Comparison of ENCODE assay signal across 17 cellular contexts in the genomic region with DNA sequence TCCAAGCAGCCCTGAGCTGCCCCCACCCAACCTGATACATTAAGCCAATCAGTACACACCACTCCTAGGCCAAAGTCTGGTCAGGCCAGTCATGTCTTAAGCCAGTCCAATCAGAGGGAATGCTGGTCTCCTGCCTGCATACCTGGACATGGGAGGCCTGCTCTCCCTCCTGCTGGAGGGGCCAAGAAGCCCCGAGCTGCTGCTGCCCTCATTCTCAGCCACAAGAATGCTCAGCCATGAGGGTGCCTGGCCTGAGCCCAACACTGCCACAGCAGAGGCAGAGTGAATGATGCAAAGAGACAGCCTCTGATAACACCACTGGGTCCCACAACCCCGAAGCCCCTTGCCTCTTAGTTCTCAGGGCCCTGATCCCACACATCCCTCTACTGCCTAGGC. TPM values are rescaled to one million over a fixed set of nuclear protein-coding genes. Genes with fewer than 3 reads are reported as not detected.
DNase-seq lines count a peak whose midpoint lies in the region; ATAC-seq, FAIRE-seq and TF ChIP-seq lines count a peak whose summit lies in the region.
"Had no signal": no experiment of that assay in that cellular context is flagged by ENCODE, and none has a peak within 500 bp of the region (broad histone marks: within the 10 kb centered on the region; RNA-seq: fewer than 3 reads in every experiment).

No MANE protein-coding gene starts in this region.

- peak overlapping the region; percentile 56 for H3K4me2 ChIP-seq in HepG2 (ENCODE audit: low read depth, low read length)
- no peak overlapping the region for H3K4me2 ChIP-seq in hepatocyte

- CTCF ChIA-PET in HepG2 (lab: Yijun Ruan, JAX; ENCODE audit: low intra/inter-chr PET ratio, low total read pairs) = no interaction called here

- TF ChIP-seq POLR2A in HepG2 (IDR thresholded peaks at IDR 0.05; ENCODE audit: insufficient read depth in 1 of 2, low read depth in 2 of 2, low read length in 2 of 2) (no peak), right lobe of liver (IDR thresholded peaks at IDR 0.05) (no peak), esophagus squamous epithelium (IDR thresholded peaks at IDR 0.05) (no peak)

- H4K20me1 ChIP-seq in HepG2 (ENCODE audit: insufficient read depth, low read length) (peaks cover 3% of the 10 kb centered on the region), hepatocyte (ENCODE audit: insufficient read depth, poor library complexity, severe bottlenecking) (no peaks in the 10 kb centered on the region)

- H3K9me3 ChIP-seq in HepG2 (ENCODE audit: low read length) (no peaks in the 10 kb centered on the region), right lobe of liver (no peaks in the 10 kb centered on the region), RWPE2 (ENCODE audit: severe bottlenecking) (no peaks in the 10 kb centered on the region), hepatocyte (ENCODE audit: low read depth) (no peaks in the 10 kb centered on the region), esophagus squamous epithelium (no peaks in the 10 kb centered on the region)

- TF ChIP-seq EP300 in HepG2 (IDR thresholded peaks at IDR 0.05; ENCODE audit: low read depth in 2 of 2, low read length in 2 of 2) (no peak), HepG2 (CRISPR knock-in tag; IDR thresholded peaks at IDR 0.05; ENCODE audit: borderline replicate concordance) (no peak)

- H2AFZ ChIP-seq in HepG2 (ENCODE audit: low read length) (no peak overlapping the region), hepatocyte (no peak overlapping the region)

- WGBS in HepG2 (ENCODE audit: low lambda C conversion rate) = 0% methylated on average over 1 of the region's 2 CpGs
- WGBS in right lobe of liver (ENCODE audit: insufficient coverage, low coverage, low lambda C conversion rate, missing lambda C conversion rate) = no CpG with 5 or more reads among the region's 2 CpGs
- WGBS in hepatocyte (ENCODE audit: low lambda C conversion rate, missing lambda C conversion rate) = 60% methylated on average over 2 of the region's 2 CpGs
- 75% methylated on average over 1 of the region's 2 CpGs; no CpG with 5 or more reads in 1 of the 2 donors for WGBS in esophagus squamous epithelium, 2 donors

- POLR2A ChIA-PET in HepG2 (lab: Yijun Ruan, JAX) = no interaction called here

- FAIRE-seq in HepG2 (lab: Jason Lieb, UNC) (no peak), urothelium cell line (lab: Jason Lieb, UNC) (no peak)
- FAIRE-seq: GM12892 had no signal

- H3K79me2 ChIP-seq in HepG2 (ENCODE audit: insufficient read depth, low read length) (no peaks in the 10 kb centered on the region), hepatocyte (no peaks in the 10 kb centered on the region)

- H3K4me1 ChIP-seq in HepG2 (ENCODE audit: insufficient read depth, low read length) = peaks cover 22% of the 10 kb centered on the region
- H3K4me1 ChIP-seq in right lobe of liver = no peaks in the 10 kb centered on the region
- peaks cover 19% of the 10 kb centered on the region for H3K4me1 ChIP-seq in RWPE2 (ENCODE audit: insufficient read depth, poor library complexity, severe bottlenecking)
- peaks cover 7% of the 10 kb centered on the region for H3K4me1 ChIP-seq in hepatocyte (ENCODE audit: insufficient read depth)
- peaks cover 0 to 23% (median 0%) of the 10 kb centered on the region in 3 donors for H3K4me1 ChIP-seq in esophagus squamous epithelium

- H3K4me3 ChIP-seq in HepG2 (replicated peaks in 1 of 3; ENCODE audit: insufficient read depth in 1 of 3, low read depth in 2 of 3, low read length in 3 of 3) (peak overlapping the region in 1 of 3 experiments; percentile 20; a peak in 1 of 6 replicates), right lobe of liver (no peak overlapping the region), RWPE2 (ENCODE audit: severe bottlenecking) (no peak overlapping the region), hepatocyte (no peak overlapping the region), esophagus squamous epithelium (no peak overlapping the region)
- H3K4me3 ChIP-seq: coronary artery, lung had no signal

- TF ChIP-seq RAD21 in HepG2 (CRISPR knock-in tag; IDR thresholded peaks at IDR 0.05) = no peak

- no peak for DNase-seq in HepG2 (ENCODE audit: low spot score)
- no peak for DNase-seq in right lobe of liver
- DNase-seq in RWPE2 (ENCODE audit: low spot score) = no peak
- DNase-seq in hepatocyte (ENCODE audit: low spot score) = no peak
- peak; percentile 54 for DNase-seq in urothelium cell line (ENCODE audit: low spot score)
- DNase-seq in esophagus squamous epithelium (lab: John Stamatoyannopoulos, UW) = no peak
- DNase-seq in GOT3 (lab: John Stamatoyannopoulos, UW) = no peak
- no peak for DNase-seq in AG08395 (ENCODE audit: low spot score)
- DNase-seq: activated CD8-positive, alpha-beta T cell treated with anti-CD3 and anti-CD28 coated beads, Interleukin-2, amount 10 ng/mL, durations not matched to agents 7 days and 5 days; amniotic stem cell; GDM1; natural killer cell; NCI-H524; WERI-Rb-1 had no signal

- intact Hi-C loops in HepG2 (cut with micrococcal nuclease; ENCODE audit: unreplicated experiment) (no loop called here), right lobe of liver (cut with DNase I) (no loop called here), esophagus squamous epithelium (cut with DNase I) (no loop called here)

- ATAC-seq in HepG2 (peak; percentile 12), right lobe of liver (no peak), RWPE2 (ENCODE audit: low read depth) (peak; percentile 26)
- ATAC-seq: activated CD8-positive, alpha-beta T cell treated with anti-CD3 and anti-CD28 coated beads, Interleukin-2, amount 10 ng/mL, durations not matched to agents 7 days and 5 days; natural killer cell had no signal

- H3K27ac ChIP-seq in HepG2 (ENCODE audit: extremely low read length, insufficient read depth, low read length) = no peak overlapping the region
- H3K27ac ChIP-seq in right lobe of liver = no peak overlapping the region
- H3K27ac ChIP-seq in RWPE2 (ENCODE audit: poor library complexity, severe bottlenecking) = peak overlapping the region; percentile 63
- H3K27ac ChIP-seq in hepatocyte = peak overlapping the region; percentile 38
- H3K27ac ChIP-seq in esophagus squamous epithelium = no peak overlapping the region
- H3K27ac ChIP-seq: coronary artery, WERI-Rb-1 had no signal

- H3K27me3 ChIP-seq in HepG2 (ENCODE audit: control insufficient read depth in 1 of 2, insufficient read depth in 2 of 2, low read length in 2 of 2) = peaks cover 20 to 60% of the 10 kb centered on the region in 2 experiments
- H3K27me3 ChIP-seq in right lobe of liver = no peaks in the 10 kb centered on the region
- no peaks in the 10 kb centered on the region for H3K27me3 ChIP-seq in RWPE2 (ENCODE audit: insufficient read depth, poor library complexity, severe bottlenecking)
- H3K27me3 ChIP-seq in hepatocyte = peaks cover 3% of the 10 kb centered on the region
- peaks cover 0 to 67% (median 4%) of the 10 kb centered on the region in 4 donors for H3K27me3 ChIP-seq in esophagus squamous epithelium

- BruUV-seq in HepG2 (replicated peaks; lab: Mats Ljungman, UMichigan) = no TSS peak

- in situ Hi-C loops in HepG2 (cut with HindIII; ENCODE audit: extremely low pct_ligation_motif_present, low pct_unique_long_range_greater_than_20kb) = no loop called here

- TF ChIP-seq CTCF in HepG2 (CRISPR knock-in tag; IDR thresholded peaks at IDR 0.05) (no peak), right lobe of liver (IDR thresholded peaks at IDR 0.05) (no peak), RWPE2 (IDR thresholded peaks at IDR 0.05; ENCODE audit: poor library complexity, severe bottlenecking) (no peak), hepatocyte (IDR thresholded peaks at IDR 0.05; ENCODE audit: poor library complexity) (no peak), esophagus squamous epithelium (IDR thresholded peaks at IDR 0.05) (no peak)

- H3K36me3 ChIP-seq in HepG2 (replicated peaks in 1 of 2; ENCODE audit: control insufficient read depth in 1 of 2, insufficient read depth in 2 of 2, low read length in 2 of 2) (no peaks in the 10 kb centered on the region), right lobe of liver (no peaks in the 10 kb centered on the region), RWPE2 (ENCODE audit: low read depth) (no peaks in the 10 kb centered on the region), hepatocyte (replicated peaks; ENCODE audit: insufficient read depth, low read depth) (no peaks in the 10 kb centered on the region), esophagus squamous epithelium (no peaks in the 10 kb centered on the region)

- H3K9ac ChIP-seq in HepG2 (ENCODE audit: insufficient read depth, low read depth, low read length) = no peak overlapping the region

- no peaks in the 10 kb centered on the region for H3K9me2 ChIP-seq in hepatocyte (replicated peaks; ENCODE audit: insufficient read depth)

RNA-seq across cellular contexts. Expression of a gene that starts 23.0 kb away (rescaled TPM):
- total RNA-seq in HepG2 (2016; rRNA removed; fragmentation: Illumina TruSeq; extraction: Trizol) (0.02 TPM in 1 of 2 replicates, not detected in the other), right lobe of liver (not detected), hepatocyte (0.08 and 0.13 TPM in 2 replicates), esophagus squamous epithelium (under 1 TPM in 2 of 4 donors, not detected in 2; 0.38 to 0.62 TPM)
- total RNA-seq in HepG2 (2016; cell fraction: cytosol; rRNA removed; fragmentation: Illumina TruSeq; extraction: Trizol; ENCODE audit: low read depth) = not detected in 2 replicates
- 0.11 TPM in 1 of 2 replicates, not detected in the other for total RNA-seq in HepG2 (2016; cell fraction: insoluble cytoplasmic fraction; rRNA removed; fragmentation: Illumina TruSeq; extraction: Trizol)
- total RNA-seq in HepG2 (2016; cell fraction: membrane; rRNA removed; fragmentation: Illumina TruSeq; extraction: Trizol) = not detected in 2 replicates
- 0.09 TPM in 1 of 2 replicates, not detected in the other for total RNA-seq in HepG2 (2016; cell fraction: nucleus; rRNA removed; fragmentation: Illumina TruSeq; extraction: Trizol)
- polyA plus RNA-seq in HepG2 (2011; rRNA removed) (0.09 and 0.21 TPM in 2 replicates), hepatocyte (0.18 TPM in 1 of 2 replicates, not detected in the other)
- polyA plus RNA-seq in HepG2 (2011; cell fraction: cytosol; rRNA removed) = 0.03 TPM in 1 of 2 replicates, not detected in the other
- 0.42 and 0.51 TPM in 2 replicates for polyA plus RNA-seq in HepG2 (2011; cell fraction: nucleus; rRNA removed)
- polyA plus RNA-seq in HepG2 (2012) = 0.03 and 0.05 TPM in 2 replicates
- polyA plus RNA-seq in HepG2 (2016; cell fraction: cytosol; fragmentation: Illumina TruSeq; extraction: Trizol; ENCODE audit: low read depth) = not detected in 2 replicates
- polyA plus RNA-seq in HepG2 (2016; cell fraction: insoluble cytoplasmic fraction; fragmentation: Illumina TruSeq; extraction: Trizol; ENCODE audit: low read depth) = not detected in 2 replicates
- polyA plus RNA-seq in HepG2 (2016; cell fraction: membrane; fragmentation: Illumina TruSeq; extraction: Trizol; ENCODE audit: low read depth) = not detected in 2 replicates
- 0.10 and 0.29 TPM in 2 replicates for polyA plus RNA-seq in HepG2 (2016; cell fraction: nucleus; fragmentation: Illumina TruSeq; extraction: Trizol; ENCODE audit: insufficient read depth, low read depth)
- polyA minus RNA-seq in HepG2 (2011; rRNA and poly(A)+ RNA removed; ENCODE audit: low replicate concordance) = 0.10 and 0.56 TPM in 2 replicates
- not detected in 2 replicates for polyA minus RNA-seq in HepG2 (2011; cell fraction: cytosol; rRNA and poly(A)+ RNA removed)
- polyA minus RNA-seq in HepG2 (2011; cell fraction: nucleus; rRNA and poly(A)+ RNA removed) = 0.13 and 0.50 TPM in 2 replicates

RNA-seq across cellular contexts. Expression of a gene that starts 42.3 kb away (rescaled TPM):
- total RNA-seq in HepG2 (2016; rRNA removed; fragmentation: Illumina TruSeq; extraction: Trizol) (545 and 787 TPM in 2 replicates), right lobe of liver (100 to 1,000 TPM in 4 of 6 experiments, 10 to 100 TPM in 2; 45.4 to 156 (median 134) TPM), hepatocyte (168 and 188 TPM in 2 replicates), esophagus squamous epithelium (100 to 1,000 TPM in 3 of 4 donors, 10 to 100 TPM in 1; 75.5 to 237 (median 192) TPM)
- 342 and 387 TPM in 2 replicates for total RNA-seq in HepG2 (2016; cell fraction: cytosol; rRNA removed; fragmentation: Illumina TruSeq; extraction: Trizol; ENCODE audit: low read depth)
- total RNA-seq in HepG2 (2016; cell fraction: insoluble cytoplasmic fraction; rRNA removed; fragmentation: Illumina TruSeq; extraction: Trizol) = 525 and 788 TPM in 2 replicates
- total RNA-seq in HepG2 (2016; cell fraction: membrane; rRNA removed; fragmentation: Illumina TruSeq; extraction: Trizol) = 707 and 829 TPM in 2 replicates
- total RNA-seq in HepG2 (2016; cell fraction: nucleus; rRNA removed; fragmentation: Illumina TruSeq; extraction: Trizol) = 180 and 186 TPM in 2 replicates
- polyA plus RNA-seq in HepG2 (2011; rRNA removed) (146 and 214 TPM in 2 replicates), hepatocyte (103 and 115 TPM in 2 replicates)
- polyA plus RNA-seq in HepG2 (2011; cell fraction: cytosol; rRNA removed) = 92.5 and 127 TPM in 2 replicates
- 29.2 and 40.5 TPM in 2 replicates for polyA plus RNA-seq in HepG2 (2011; cell fraction: nucleus; rRNA removed)
- polyA plus RNA-seq in HepG2 (2012) = 1,228 and 1,771 TPM in 2 replicates
- 1,048 and 1,064 TPM in 2 replicates for polyA plus RNA-seq in HepG2 (2016; cell fraction: cytosol; fragmentation: Illumina TruSeq; extraction: Trizol; ENCODE audit: low read depth)
- 1,078 and 1,177 TPM in 2 replicates for polyA plus RNA-seq in HepG2 (2016; cell fraction: insoluble cytoplasmic fraction; fragmentation: Illumina TruSeq; extraction: Trizol; ENCODE audit: low read depth)
- 1,296 and 1,373 TPM in 2 replicates for polyA plus RNA-seq in HepG2 (2016; cell fraction: membrane; fragmentation: Illumina TruSeq; extraction: Trizol; ENCODE audit: low read depth)
- polyA plus RNA-seq in HepG2 (2016; cell fraction: nucleus; fragmentation: Illumina TruSeq; extraction: Trizol; ENCODE audit: insufficient read depth, low read depth) = 473 and 475 TPM in 2 replicates
- 12.9 and 31.5 TPM in 2 replicates for polyA minus RNA-seq in HepG2 (2011; rRNA and poly(A)+ RNA removed; ENCODE audit: low replicate concordance)
- polyA minus RNA-seq in HepG2 (2011; cell fraction: cytosol; rRNA and poly(A)+ RNA removed) = 48.1 and 62.3 TPM in 2 replicates
- 53.2 and 59.9 TPM in 2 replicates for polyA minus RNA-seq in HepG2 (2011; cell fraction: nucleus; rRNA and poly(A)+ RNA removed)

RNA-seq across cellular contexts. Expression of a gene that starts 48.8 kb away (rescaled TPM):
- total RNA-seq in HepG2 (2016; rRNA removed; fragmentation: Illumina TruSeq; extraction: Trizol) = 1.7 and 9.8 TPM in 2 replicates
- 2.0 and 3.0 TPM in 2 replicates for total RNA-seq in HepG2 (2016; cell fraction: cytosol; rRNA removed; fragmentation: Illumina TruSeq; extraction: Trizol; ENCODE audit: low read depth)
- 2.1 and 8.9 TPM in 2 replicates for total RNA-seq in HepG2 (2016; cell fraction: insoluble cytoplasmic fraction; rRNA removed; fragmentation: Illumina TruSeq; extraction: Trizol)
- 2.4 and 2.5 TPM in 2 replicates for total RNA-seq in HepG2 (2016; cell fraction: membrane; rRNA removed; fragmentation: Illumina TruSeq; extraction: Trizol)
- 14.8 and 17.7 TPM in 2 replicates for total RNA-seq in HepG2 (2016; cell fraction: nucleus; rRNA removed; fragmentation: Illumina TruSeq; extraction: Trizol)
- polyA plus RNA-seq in HepG2 (2011; rRNA removed) = 15.9 and 17.9 TPM in 2 replicates
- 3.1 and 5.5 TPM in 2 replicates for polyA plus RNA-seq in HepG2 (2011; cell fraction: cytosol; rRNA removed)
- 282 and 411 TPM in 2 replicates for polyA plus RNA-seq in HepG2 (2011; cell fraction: nucleus; rRNA removed)
- polyA plus RNA-seq in HepG2 (2012) = 3.9 and 4.0 TPM in 2 replicates
- 0.45 and 0.62 TPM in 2 replicates for polyA plus RNA-seq in HepG2 (2016; cell fraction: cytosol; fragmentation: Illumina TruSeq; extraction: Trizol; ENCODE audit: low read depth)
- polyA plus RNA-seq in HepG2 (2016; cell fraction: insoluble cytoplasmic fraction; fragmentation: Illumina TruSeq; extraction: Trizol; ENCODE audit: low read depth) = 1.8 and 3.9 TPM in 2 replicates
- 0.85 and 1.2 TPM in 2 replicates for polyA plus RNA-seq in HepG2 (2016; cell fraction: membrane; fragmentation: Illumina TruSeq; extraction: Trizol; ENCODE audit: low read depth)
- polyA plus RNA-seq in HepG2 (2016; cell fraction: nucleus; fragmentation: Illumina TruSeq; extraction: Trizol; ENCODE audit: insufficient read depth, low read depth) = 47.0 and 48.9 TPM in 2 replicates
- 16.5 and 27.5 TPM in 2 replicates for polyA minus RNA-seq in HepG2 (2011; rRNA and poly(A)+ RNA removed; ENCODE audit: low replicate concordance)
- 2.5 TPM in 2 replicates for polyA minus RNA-seq in HepG2 (2011; cell fraction: cytosol; rRNA and poly(A)+ RNA removed)
- polyA minus RNA-seq in HepG2 (2011; cell fraction: nucleus; rRNA and poly(A)+ RNA removed) = 30.0 and 38.2 TPM in 2 replicates
- 10 to 100 TPM in 5 of 6 experiments, 1 to 10 TPM in 1; 8.4 to 20.5 (median 14.4) TPM for total RNA-seq in right lobe of liver
- total RNA-seq in hepatocyte = 14.7 and 29.3 TPM in 2 replicates
- polyA plus RNA-seq in hepatocyte = 28.3 and 30.9 TPM in 2 replicates
- 10 to 100 TPM in 3 of 4 donors, 1 to 10 TPM in 1; 6.6 to 43.3 (median 23.3) TPM for total RNA-seq in esophagus squamous epithelium

Comparison
In these comparisons a context has a peak if more than half of its experiments do, and no peak if none do; other contexts are left out.
1. ATAC-seq: peak in HepG2 (single experiment) and RWPE2 (single experiment); none in right lobe of liver (0 of 4).
2. H3K27ac ChIP-seq: peak in RWPE2 (single experiment) and hepatocyte (single experiment); none in HepG2 (single experiment), right lobe of liver (0 of 3) and esophagus squamous epithelium (0 of 4).